ENCODE assay signal across 9 cellular contexts in the genomic region with DNA sequence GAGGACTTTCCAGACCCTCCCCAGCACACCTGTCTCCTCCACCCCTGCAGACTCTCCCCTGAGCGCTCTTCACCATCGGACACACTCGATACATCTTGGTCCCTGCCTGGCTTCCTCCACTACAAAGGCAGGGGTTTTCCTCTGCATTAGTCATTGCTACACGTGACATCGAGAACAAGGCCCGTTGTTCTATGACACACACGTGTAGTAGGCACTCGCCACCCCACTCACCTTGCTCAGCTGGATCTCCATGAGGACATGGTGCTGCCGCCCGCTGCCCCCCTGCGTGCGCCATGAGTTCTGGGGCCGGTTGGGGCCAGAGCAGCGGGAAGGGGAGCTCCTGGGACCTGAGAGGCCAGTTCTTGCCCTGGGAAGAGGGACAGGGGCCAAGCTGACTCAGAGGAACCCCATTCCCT. TPM values are rescaled to one million over a fixed set of nuclear protein-coding genes. Genes with fewer than 3 reads are reported as not detected.
DNase-seq lines count a peak whose midpoint lies in the region; ATAC-seq and TF ChIP-seq lines count a peak whose summit lies in the region.
"Had no signal": no experiment of that assay in that cellular context is flagged by ENCODE, and none has a peak within 500 bp of the region (broad histone marks: within the 10 kb centered on the region; RNA-seq: fewer than 3 reads in every experiment).

No MANE protein-coding gene starts in this region.

- no peak overlapping the region for H3K4me2 ChIP-seq in neuronal stem cell (ENCODE audit: insufficient read depth, low read length, poor library complexity, severe bottlenecking)

- H3K14ac ChIP-seq in neuronal stem cell (ENCODE audit: low read length), result no peak overlapping the region

- no peak overlapping the region for H4K8ac ChIP-seq in neuronal stem cell (ENCODE audit: low read depth, low read length)

- no CpG with 5 or more reads among the region's 14 CpGs for WGBS in neuronal stem cell (ENCODE audit: extremely low coverage in 2 of 2, insufficient read length in 2 of 2, insufficient replicate concordance in 1 of 2), 2 donors

- H3K23ac ChIP-seq in neuronal stem cell (ENCODE audit: low read depth, low read length, poor library complexity), result no peak overlapping the region

- H3K27ac ChIP-seq in neuronal stem cell (replicated peaks; ENCODE audit: low read length), result no peak overlapping the region

- H3K9me3 ChIP-seq in neuronal stem cell (replicated peaks in 1 of 2; ENCODE audit: control insufficient read depth in 2 of 2, insufficient read depth in 1 of 2, low read depth in 1 of 2, low read length in 2 of 2), result no peaks in the 10 kb centered on the region

- ATAC-seq in SK-N-SH treated with all-trans-retinoic acid at 6 μM for 48 hours (no peak), HG03196 (IDR thresholded peaks at IDR 0.05; ENCODE audit: unreplicated experiment) (no peak)

- no peaks in the 10 kb centered on the region for H3K4me1 ChIP-seq in neuronal stem cell (ENCODE audit: control insufficient read depth in 2 of 2, insufficient read depth in 1 of 2, low read depth in 1 of 2, low read length in 2 of 2)

- H3K9ac ChIP-seq in neuronal stem cell (ENCODE audit: low read depth, low read length, poor library complexity), result no peak overlapping the region

- H3K36me3 ChIP-seq in neuronal stem cell (replicated peaks in 1 of 2; ENCODE audit: control insufficient read depth in 2 of 2, insufficient read depth in 2 of 2, low read length in 2 of 2), result peaks cover 25 to 32% of the 10 kb centered on the region in 2 donors

- no peak overlapping the region for H2AFZ ChIP-seq in neuronal stem cell (ENCODE audit: low read length)

- no peaks in the 10 kb centered on the region for H3K79me1 ChIP-seq in neuronal stem cell (ENCODE audit: low read depth, low read length)

- no peak overlapping the region for H3K4me3 ChIP-seq in neuronal stem cell (ENCODE audit: low read length in 2 of 2)

- no peak overlapping the region for H3K4ac ChIP-seq in neuronal stem cell (ENCODE audit: low read length)

- H2BK15ac ChIP-seq in neuronal stem cell (ENCODE audit: low read length), result no peak overlapping the region

- no peak overlapping the region for H2BK12ac ChIP-seq in neuronal stem cell (ENCODE audit: low read length)

- no peak overlapping the region for H3K18ac ChIP-seq in neuronal stem cell (ENCODE audit: low read length)

- no peak overlapping the region for H2AK5ac ChIP-seq in neuronal stem cell (ENCODE audit: low read depth, low read length)

- DNase-seq in HPDE6-E6E7 (ENCODE audit: extremely low spot score), result peak; percentile 94
- peak; percentile 73 for DNase-seq in activated CD8-positive, alpha-beta memory T cell treated with anti-CD3 and anti-CD28 coated beads for 24 hours
- DNase-seq in effector CD8-positive, alpha-beta T cell (lab: John Stamatoyannopoulos, UW), result peak; percentile 11
- DNase-seq in stimulated activated CD4-positive, alpha-beta T cell treated with anti-CD3 and anti-CD28 coated beads, TNF-alpha, amount 100 ng/mL, for 4 hours (ENCODE audit: low read depth in 3 of 3), result peak; percentile 27 to 63 (median 51)
- no peak for DNase-seq in NAMALWA (ENCODE audit: low spot score)
- DNase-seq in neuronal stem cell (ENCODE audit: low spot score), result no peak
- DNase-seq: DND-41 had no signal

- H3K27me3 ChIP-seq in neuronal stem cell (ENCODE audit: control insufficient read depth in 3 of 3, insufficient read depth in 3 of 3, low read depth in 1 of 3, low read length in 3 of 3), result no peaks in the 10 kb centered on the region

- no peak overlapping the region for H2BK120ac ChIP-seq in neuronal stem cell (ENCODE audit: low read depth, low read length)

- no peak overlapping the region for H2BK5ac ChIP-seq in neuronal stem cell (ENCODE audit: low read length)

- no peak overlapping the region for H4K91ac ChIP-seq in neuronal stem cell (ENCODE audit: low read depth, low read length, poor library complexity)

TF ChIP-seq in SK-N-SH treated with all-trans-retinoic acid at 6 μM for 48 hours, 23 proteins besides CTCF, POLR2A, EP300 and RAD21:
- no peak for TF ChIP-seq OSR1 (CRISPR knock-in tag; IDR thresholded peaks at IDR 0.05)
- no peak for TF ChIP-seq ZC3H10 (CRISPR knock-in tag; IDR thresholded peaks at IDR 0.05)
- no peak for TF ChIP-seq CSDC2 (CRISPR knock-in tag; IDR thresholded peaks at IDR 0.05)
- TF ChIP-seq, protein P1, sequence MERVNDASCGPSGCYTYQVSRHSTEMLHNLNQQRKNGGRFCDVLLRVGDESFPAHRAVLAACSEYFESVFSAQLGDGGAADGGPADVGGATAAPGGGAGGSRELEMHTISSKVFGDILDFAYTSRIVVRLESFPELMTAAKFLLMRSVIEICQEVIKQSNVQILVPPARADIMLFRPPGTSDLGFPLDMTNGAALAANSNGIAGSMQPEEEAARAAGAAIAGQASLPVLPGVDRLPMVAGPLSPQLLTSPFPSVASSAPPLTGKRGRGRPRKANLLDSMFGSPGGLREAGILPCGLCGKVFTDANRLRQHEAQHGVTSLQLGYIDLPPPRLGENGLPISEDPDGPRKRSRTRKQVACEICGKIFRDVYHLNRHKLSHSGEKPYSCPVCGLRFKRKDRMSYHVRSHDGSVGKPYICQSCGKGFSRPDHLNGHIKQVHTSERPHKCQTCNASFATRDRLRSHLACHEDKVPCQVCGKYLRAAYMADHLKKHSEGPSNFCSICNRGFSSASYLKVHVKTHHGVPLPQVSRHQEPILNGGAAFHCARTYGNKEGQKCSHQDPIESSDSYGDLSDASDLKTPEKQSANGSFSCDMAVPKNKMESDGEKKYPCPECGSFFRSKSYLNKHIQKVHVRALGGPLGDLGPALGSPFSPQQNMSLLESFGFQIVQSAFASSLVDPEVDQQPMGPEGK (CRISPR knock-in tag; IDR thresholded peaks at IDR 0.05; ENCODE audit: borderline replicate concordance), result no peak
- no peak for TF ChIP-seq RARB (CRISPR knock-in tag; IDR thresholded peaks at IDR 0.05)
- TF ChIP-seq ZFP30 (CRISPR knock-in tag; IDR thresholded peaks at IDR 0.05), result no peak
- TF ChIP-seq ZNF8 (CRISPR knock-in tag; IDR thresholded peaks at IDR 0.05), result no peak
- TF ChIP-seq, protein P2, sequence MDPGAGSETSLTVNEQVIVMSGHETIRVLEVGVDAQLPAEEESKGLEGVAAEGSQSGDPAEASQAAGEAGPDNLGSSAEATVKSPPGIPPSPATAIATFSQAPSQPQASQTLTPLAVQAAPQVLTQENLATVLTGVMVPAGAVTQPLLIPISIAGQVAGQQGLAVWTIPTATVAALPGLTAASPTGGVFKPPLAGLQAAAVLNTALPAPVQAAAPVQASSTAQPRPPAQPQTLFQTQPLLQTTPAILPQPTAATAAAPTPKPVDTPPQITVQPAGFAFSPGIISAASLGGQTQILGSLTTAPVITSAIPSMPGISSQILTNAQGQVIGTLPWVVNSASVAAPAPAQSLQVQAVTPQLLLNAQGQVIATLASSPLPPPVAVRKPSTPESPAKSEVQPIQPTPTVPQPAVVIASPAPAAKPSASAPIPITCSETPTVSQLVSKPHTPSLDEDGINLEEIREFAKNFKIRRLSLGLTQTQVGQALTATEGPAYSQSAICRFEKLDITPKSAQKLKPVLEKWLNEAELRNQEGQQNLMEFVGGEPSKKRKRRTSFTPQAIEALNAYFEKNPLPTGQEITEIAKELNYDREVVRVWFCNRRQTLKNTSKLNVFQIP (CRISPR knock-in tag; IDR thresholded peaks at IDR 0.05; ENCODE audit: borderline replicate concordance, low read depth), result no peak
- TF ChIP-seq, protein P3, sequence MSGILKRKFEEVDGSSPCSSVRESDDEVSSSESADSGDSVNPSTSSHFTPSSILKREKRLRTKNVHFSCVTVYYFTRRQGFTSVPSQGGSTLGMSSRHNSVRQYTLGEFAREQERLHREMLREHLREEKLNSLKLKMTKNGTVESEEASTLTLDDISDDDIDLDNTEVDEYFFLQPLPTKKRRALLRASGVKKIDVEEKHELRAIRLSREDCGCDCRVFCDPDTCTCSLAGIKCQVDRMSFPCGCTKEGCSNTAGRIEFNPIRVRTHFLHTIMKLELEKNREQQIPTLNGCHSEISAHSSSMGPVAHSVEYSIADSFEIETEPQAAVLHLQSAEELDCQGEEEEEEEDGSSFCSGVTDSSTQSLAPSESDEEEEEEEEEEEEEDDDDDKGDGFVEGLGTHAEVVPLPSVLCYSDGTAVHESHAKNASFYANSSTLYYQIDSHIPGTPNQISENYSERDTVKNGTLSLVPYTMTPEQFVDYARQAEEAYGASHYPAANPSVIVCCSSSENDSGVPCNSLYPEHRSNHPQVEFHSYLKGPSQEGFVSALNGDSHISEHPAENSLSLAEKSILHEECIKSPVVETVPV (CRISPR knock-in tag; IDR thresholded peaks at IDR 0.05), result no peak
- TF ChIP-seq, protein P4, sequence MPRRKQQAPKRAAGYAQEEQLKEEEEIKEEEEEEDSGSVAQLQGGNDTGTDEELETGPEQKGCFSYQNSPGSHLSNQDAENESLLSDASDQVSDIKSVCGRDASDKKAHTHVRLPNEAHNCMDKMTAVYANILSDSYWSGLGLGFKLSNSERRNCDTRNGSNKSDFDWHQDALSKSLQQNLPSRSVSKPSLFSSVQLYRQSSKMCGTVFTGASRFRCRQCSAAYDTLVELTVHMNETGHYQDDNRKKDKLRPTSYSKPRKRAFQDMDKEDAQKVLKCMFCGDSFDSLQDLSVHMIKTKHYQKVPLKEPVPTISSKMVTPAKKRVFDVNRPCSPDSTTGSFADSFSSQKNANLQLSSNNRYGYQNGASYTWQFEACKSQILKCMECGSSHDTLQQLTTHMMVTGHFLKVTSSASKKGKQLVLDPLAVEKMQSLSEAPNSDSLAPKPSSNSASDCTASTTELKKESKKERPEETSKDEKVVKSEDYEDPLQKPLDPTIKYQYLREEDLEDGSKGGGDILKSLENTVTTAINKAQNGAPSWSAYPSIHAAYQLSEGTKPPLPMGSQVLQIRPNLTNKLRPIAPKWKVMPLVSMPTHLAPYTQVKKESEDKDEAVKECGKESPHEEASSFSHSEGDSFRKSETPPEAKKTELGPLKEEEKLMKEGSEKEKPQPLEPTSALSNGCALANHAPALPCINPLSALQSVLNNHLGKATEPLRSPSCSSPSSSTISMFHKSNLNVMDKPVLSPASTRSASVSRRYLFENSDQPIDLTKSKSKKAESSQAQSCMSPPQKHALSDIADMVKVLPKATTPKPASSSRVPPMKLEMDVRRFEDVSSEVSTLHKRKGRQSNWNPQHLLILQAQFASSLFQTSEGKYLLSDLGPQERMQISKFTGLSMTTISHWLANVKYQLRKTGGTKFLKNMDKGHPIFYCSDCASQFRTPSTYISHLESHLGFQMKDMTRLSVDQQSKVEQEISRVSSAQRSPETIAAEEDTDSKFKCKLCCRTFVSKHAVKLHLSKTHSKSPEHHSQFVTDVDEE (CRISPR knock-in tag; IDR thresholded peaks at IDR 0.05), result no peak

RNA-seq across cellular contexts. Expression of a gene that starts 16.7 kb away (rescaled TPM):
- polyA plus RNA-seq in neuronal stem cell (2013, experiment 1 of 2), result 5.3 TPM
- polyA plus RNA-seq in neuronal stem cell (2013, experiment 2 of 2), result 5.5 TPM

RNA-seq across cellular contexts. Expression of a gene that starts 21.9 kb away (rescaled TPM):
- 24.4 TPM for polyA plus RNA-seq in neuronal stem cell (2013, experiment 1 of 2)
- 23.3 TPM for polyA plus RNA-seq in neuronal stem cell (2013, experiment 2 of 2)

RNA-seq across cellular contexts. Expression of a gene that starts 24.2 kb away (rescaled TPM):
- 5.7 TPM for polyA plus RNA-seq in neuronal stem cell (2013, experiment 1 of 2)
- polyA plus RNA-seq in neuronal stem cell (2013, experiment 2 of 2), result 6.1 TPM

RNA-seq across cellular contexts. Expression of a gene that starts 35.4 kb away (rescaled TPM):
- polyA plus RNA-seq in neuronal stem cell (2013, experiment 1 of 2), result 0.84 TPM
- polyA plus RNA-seq in neuronal stem cell (2013, experiment 2 of 2), result 0.89 TPM

RNA-seq across cellular contexts. Expression of a gene that starts 55.8 kb away (rescaled TPM):
- 1.1 TPM for polyA plus RNA-seq in neuronal stem cell (2013, experiment 1 of 2)
- polyA plus RNA-seq in neuronal stem cell (2013, experiment 2 of 2), result 1.1 TPM

Comparison
In these comparisons a context has a peak if more than half of its experiments do, and no peak if none do; other contexts are left out.
1. DNase-seq: peak in HPDE6-E6E7 (single experiment), activated CD8-positive, alpha-beta memory T cell treated with anti-CD3 and anti-CD28 coated beads for 24 hours (single experiment), effector CD8-positive, alpha-beta T cell (single experiment) and stimulated activated CD4-positive, alpha-beta T cell treated with anti-CD3 and anti-CD28 coated beads, TNF-alpha, amount 100 ng/mL, for 4 hours (3 of 3); none in NAMALWA (single experiment) and neuronal stem cell (single experiment).